ENCODE assay signal across 24 cellular contexts in the genomic region with DNA sequence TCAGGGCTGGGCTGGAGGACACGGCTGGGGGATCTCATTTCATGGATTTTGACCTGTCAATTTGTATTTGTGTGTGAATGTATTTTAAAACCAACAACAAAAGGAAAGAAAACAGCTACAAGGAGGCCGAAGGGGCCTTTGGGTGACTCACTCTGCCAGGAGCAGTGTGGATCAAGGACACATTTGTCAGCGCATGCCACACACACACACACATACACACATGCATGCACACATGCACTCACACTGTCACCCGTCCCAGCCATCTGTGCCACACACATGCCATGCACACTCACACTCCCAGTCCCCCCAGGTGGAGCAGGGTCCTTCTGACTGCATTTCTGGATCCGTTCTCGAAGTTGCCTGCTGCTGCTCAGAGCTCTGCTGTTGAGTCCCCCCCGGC. TPM values are rescaled to one million over a fixed set of nuclear protein-coding genes. Genes with fewer than 3 reads are reported as not detected.
DNase-seq lines count a peak whose midpoint lies in the region; ATAC-seq and TF ChIP-seq lines count a peak whose summit lies in the region.
"Had no signal": no experiment of that assay in that cellular context is flagged by ENCODE, and none has a peak within 500 bp of the region (broad histone marks: within the 10 kb centered on the region; RNA-seq: fewer than 3 reads in every experiment).

No MANE protein-coding gene starts in this region.

- DNase-seq in activated naive CD4-positive, alpha-beta T cell treated with anti-CD3 and anti-CD28 coated beads, Interleukin-2, amount 50 U/mL, for 16 hours, result no peak
- DNase-seq in NCI-H1694 (lab: John Stamatoyannopoulos, UW) (peak; percentile 56), spleen (peak; percentile 69), NCI-H1436 (lab: John Stamatoyannopoulos, UW) (no peak)
- DNase-seq in effector memory CD8-positive, alpha-beta T cell, result no peak
- DNase-seq: activated CD4-positive, alpha-beta T cell treated with anti-CD3 and anti-CD28 coated beads for 48 hours; activated naive CD4-positive, alpha-beta T cell treated with anti-CD3 and anti-CD28 coated beads, Interleukin-2, amount 10 ng/mL, durations not matched to agents 7 days and 5 days; C1 segment of cervical spinal cord; DMS53; kidney glomerular epithelial cell; mesendoderm; NCI-H1048; NCI-H2107; NCI-H526; stimulated activated CD4-positive, alpha-beta T cell treated with anti-CD3 and anti-CD28 coated beads, Interleukin-12 subunit alpha, Interleukin-12 subunit beta, amount 100 ng/mL, for 4 hours had no signal

- H3K36me3 Mint-ChIP-seq in activated naive CD4-positive, alpha-beta T cell treated with anti-CD3 and anti-CD28 coated beads, Interleukin-2, amount 50 U/mL, for 24 hours, result peaks cover 3% of the 10 kb centered on the region
- peaks cover 99% of the 10 kb centered on the region for H3K36me3 Mint-ChIP-seq in effector memory CD8-positive, alpha-beta T cell (ENCODE audit: insufficient read depth)

- peak overlapping the region; percentile 41 for H3K27ac Mint-ChIP-seq in activated naive CD4-positive, alpha-beta T cell treated with anti-CD3 and anti-CD28 coated beads, Interleukin-2, amount 50 U/mL, for 24 hours
- peak overlapping the region; percentile 58 to 98 for H3K27ac Mint-ChIP-seq in effector memory CD8-positive, alpha-beta T cell

- H3K4me1 ChIP-seq in spleen, result peaks cover 0 to 34% (median 13%) of the 10 kb centered on the region in 6 donors
- H3K4me1 ChIP-seq: HAP-1 had no signal

- H3K4me3 ChIP-seq in spleen, result no peak overlapping the region
- H3K4me3 ChIP-seq: cardiac muscle cell, gastroesophageal sphincter, HAP-1 had no signal

- peaks cover 0 to 51% (median 18%) of the 10 kb centered on the region in 6 donors for H3K36me3 ChIP-seq in spleen
- H3K36me3 ChIP-seq: cardiac muscle cell, gastroesophageal sphincter, HAP-1 had no signal

- H3K4me1 Mint-ChIP-seq in activated naive CD4-positive, alpha-beta T cell treated with anti-CD3 and anti-CD28 coated beads, Interleukin-2, amount 50 U/mL, for 24 hours, result peaks cover 35% of the 10 kb centered on the region
- H3K4me1 Mint-ChIP-seq in effector memory CD8-positive, alpha-beta T cell (ENCODE audit: low read depth in 2 of 2), result peaks cover 33 to 42% of the 10 kb centered on the region in 2 donors
- H3K4me1 Mint-ChIP-seq: activated naive CD4-positive, alpha-beta T cell treated with anti-CD3 and anti-CD28 coated beads, Interleukin-2, amount 10 ng/mL, durations not matched to agents 7 days and 5 days had no signal

- no peaks in the 10 kb centered on the region for H3K27me3 ChIP-seq in spleen (replicated peaks in 1 of 7)
- H3K27me3 ChIP-seq: cardiac muscle cell had no signal

- no peak for TF ChIP-seq CTCF in spleen (IDR thresholded peaks at IDR 0.05 in 8 of 11, conservative IDR thresholded peaks at IDR 0.05 in 3 of 11)

- no peak overlapping the region for H3K27ac ChIP-seq in spleen
- H3K27ac ChIP-seq: cardiac muscle cell, gastroesophageal sphincter had no signal

- H3K9me3 Mint-ChIP-seq in activated naive CD4-positive, alpha-beta T cell treated with anti-CD3 and anti-CD28 coated beads, Interleukin-2, amount 50 U/mL, for 24 hours, result no peaks in the 10 kb centered on the region
- no peaks in the 10 kb centered on the region for H3K9me3 Mint-ChIP-seq in effector memory CD8-positive, alpha-beta T cell
- H3K9me3 Mint-ChIP-seq: activated naive CD4-positive, alpha-beta T cell treated with anti-CD3 and anti-CD28 coated beads, Interleukin-2, amount 10 ng/mL, durations not matched to agents 7 days and 5 days; neural crest cell; T-cell had no signal

- ATAC-seq in effector memory CD8-positive, alpha-beta T cell (replicated peaks), result no peak
- no peak for ATAC-seq in HG02852 (IDR thresholded peaks at IDR 0.05; ENCODE audit: unreplicated experiment)
- ATAC-seq in HG03520 (IDR thresholded peaks at IDR 0.05; ENCODE audit: unreplicated experiment), result no peak
- ATAC-seq: gastroesophageal sphincter, Right ventricle myocardium inferior had no signal

- H3K9me3 ChIP-seq in spleen, result no peaks in the 10 kb centered on the region
- H3K9me3 ChIP-seq: gastroesophageal sphincter, HAP-1 had no signal

- intact Hi-C loops in spleen (cut with DNase I; ENCODE audit: low total_unique reads), result no loop called here

- H3K4me3 Mint-ChIP-seq in activated naive CD4-positive, alpha-beta T cell treated with anti-CD3 and anti-CD28 coated beads, Interleukin-2, amount 50 U/mL, for 24 hours, result no peak overlapping the region
- peak overlapping the region; percentile 18 to 67 for H3K4me3 Mint-ChIP-seq in effector memory CD8-positive, alpha-beta T cell
- H3K4me3 Mint-ChIP-seq: activated naive CD4-positive, alpha-beta T cell treated with anti-CD3 and anti-CD28 coated beads, Interleukin-2, amount 10 ng/mL, durations not matched to agents 7 days and 5 days; neural crest cell; T-cell had no signal

- no peak for TF ChIP-seq POLR2A in spleen (IDR thresholded peaks at IDR 0.05)

- 85 to 95% (median 91%) methylated on average over 7 of the region's 7 CpGs for WGBS in spleen, 5 donors

- H3K27me3 Mint-ChIP-seq in activated naive CD4-positive, alpha-beta T cell treated with anti-CD3 and anti-CD28 coated beads, Interleukin-2, amount 50 U/mL, for 24 hours, result no peaks in the 10 kb centered on the region
- H3K27me3 Mint-ChIP-seq in effector memory CD8-positive, alpha-beta T cell, result no peaks in the 10 kb centered on the region
- H3K27me3 Mint-ChIP-seq: T-cell had no signal

RNA-seq across cellular contexts. Expression of a gene that starts 26.0 kb away (rescaled TPM):
- 10 to 100 TPM; 32.2 to 64.3 (median 43.5) TPM for total RNA-seq in spleen
- 10 to 100 TPM; 12.6 to 28.4 (median 23.6) TPM for polyA plus RNA-seq in spleen

Comparison
In these comparisons a context has a peak if more than half of its experiments do, and no peak if none do; other contexts are left out.
1. DNase-seq: peak in NCI-H1694 (single experiment) and spleen (single experiment); none in activated naive CD4-positive, alpha-beta T cell treated with anti-CD3 and anti-CD28 coated beads, Interleukin-2, amount 50 U/mL, for 16 hours (single experiment), effector memory CD8-positive, alpha-beta T cell (0 of 3) and NCI-H1436 (single experiment).